In genomic region chr10:12644380-12645144, GRCh38 we compare ENCODE assay signal across 19 cellular contexts.
DNase-seq lines count a peak whose midpoint lies in the region; ATAC-seq and TF ChIP-seq lines count a peak whose summit lies in the region.
"Had no signal": no experiment of that assay in that cellular context is flagged by ENCODE, and none has a peak within 500 bp of the region (broad histone marks: within the 10 kb centered on the region; RNA-seq: fewer than 3 reads in every experiment).

No MANE protein-coding gene starts in this region.

- H3K27me3 ChIP-seq in MG63: no peaks in the 10 kb centered on the region

- no peak overlapping the region for H3K4me3 ChIP-seq in MG63

- DNase-seq in NCI-H146 (lab: John Stamatoyannopoulos, UW) (peak; percentile 44), NCI-H146 treated with DMSO at 0.1 percent for 48 hours (lab: John Stamatoyannopoulos, UW; ENCODE audit: unreplicated experiment) (no peak), MG63 (peak; percentile 16), iris pigment epithelial cell (ENCODE audit: low read depth) (peak; percentile 16), NCI-H1048 (lab: John Stamatoyannopoulos, UW) (no peak)
- DNase-seq: activated CD4-positive, alpha-beta T cell treated with anti-CD3 and anti-CD28 coated beads for 48 hours; activated gamma-delta T cell; CD4-positive, CD25-positive, alpha-beta regulatory T cell; DND-41; effector CD4-positive, alpha-beta T cell; NCI-H1105; NCI-H446 treated with DMSO at 0.1 percent for 48 hours; SHP77; stimulated activated CD4-positive, alpha-beta T cell treated with anti-CD3 and anti-CD28 coated beads, Interleukin-12 subunit alpha, Interleukin-12 subunit beta, amount 100 ng/mL, for 4 hours; substantia nigra had no signal

- no peaks in the 10 kb centered on the region for H3K36me3 ChIP-seq in MG63

- ATAC-seq in GM18909 (IDR thresholded peaks at IDR 0.05; ENCODE audit: poor library complexity, unreplicated experiment): peak; percentile 61
- ATAC-seq in SK-N-SH treated with all-trans-retinoic acid at 6 μM for 48 hours: no peak
- no peak for ATAC-seq in GM21619 (IDR thresholded peaks at IDR 0.05; ENCODE audit: unreplicated experiment)
- ATAC-seq: left lobe of liver had no signal

- H3K9me3 ChIP-seq in MG63: no peaks in the 10 kb centered on the region

TF ChIP-seq in SK-N-SH treated with all-trans-retinoic acid at 6 μM for 48 hours, 23 proteins besides CTCF, POLR2A, EP300 and RAD21:
- no peak for TF ChIP-seq SNAI2 (CRISPR knock-in tag; IDR thresholded peaks at IDR 0.05)
- TF ChIP-seq ESRRG (CRISPR knock-in tag; IDR thresholded peaks at IDR 0.05): no peak
- no peak for TF ChIP-seq TSHZ2 (CRISPR knock-in tag; IDR thresholded peaks at IDR 0.05)
- TF ChIP-seq POU6F1 (CRISPR knock-in tag; IDR thresholded peaks at IDR 0.05; ENCODE audit: borderline replicate concordance, low read depth): no peak
- no peak for TF ChIP-seq BACH2 (CRISPR knock-in tag; IDR thresholded peaks at IDR 0.05; ENCODE audit: borderline replicate concordance)
- TF ChIP-seq PATZ1 (CRISPR knock-in tag; IDR thresholded peaks at IDR 0.05; ENCODE audit: borderline replicate concordance): no peak
- no peak for TF ChIP-seq TCF4 (CRISPR knock-in tag; IDR thresholded peaks at IDR 0.05; ENCODE audit: borderline replicate concordance)
- TF ChIP-seq TOX (CRISPR knock-in tag; IDR thresholded peaks at IDR 0.05; ENCODE audit: borderline replicate concordance): no peak
- no peak for TF ChIP-seq ZFP3 (CRISPR knock-in tag; IDR thresholded peaks at IDR 0.05)
- no peak for TF ChIP-seq PPARA (CRISPR knock-in tag; IDR thresholded peaks at IDR 0.05; ENCODE audit: borderline replicate concordance)
- TF ChIP-seq CSDC2 (CRISPR knock-in tag; IDR thresholded peaks at IDR 0.05): no peak
- TF ChIP-seq ZNF565 (CRISPR knock-in tag; conservative IDR thresholded peaks at IDR 0.05; ENCODE audit: low read depth): no peak
- TF ChIP-seq ZFP30 (CRISPR knock-in tag; IDR thresholded peaks at IDR 0.05): no peak
- TF ChIP-seq, protein P1, sequence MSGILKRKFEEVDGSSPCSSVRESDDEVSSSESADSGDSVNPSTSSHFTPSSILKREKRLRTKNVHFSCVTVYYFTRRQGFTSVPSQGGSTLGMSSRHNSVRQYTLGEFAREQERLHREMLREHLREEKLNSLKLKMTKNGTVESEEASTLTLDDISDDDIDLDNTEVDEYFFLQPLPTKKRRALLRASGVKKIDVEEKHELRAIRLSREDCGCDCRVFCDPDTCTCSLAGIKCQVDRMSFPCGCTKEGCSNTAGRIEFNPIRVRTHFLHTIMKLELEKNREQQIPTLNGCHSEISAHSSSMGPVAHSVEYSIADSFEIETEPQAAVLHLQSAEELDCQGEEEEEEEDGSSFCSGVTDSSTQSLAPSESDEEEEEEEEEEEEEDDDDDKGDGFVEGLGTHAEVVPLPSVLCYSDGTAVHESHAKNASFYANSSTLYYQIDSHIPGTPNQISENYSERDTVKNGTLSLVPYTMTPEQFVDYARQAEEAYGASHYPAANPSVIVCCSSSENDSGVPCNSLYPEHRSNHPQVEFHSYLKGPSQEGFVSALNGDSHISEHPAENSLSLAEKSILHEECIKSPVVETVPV (CRISPR knock-in tag; IDR thresholded peaks at IDR 0.05): no peak
- no peak for TF ChIP-seq ARNTL (CRISPR knock-in tag; IDR thresholded peaks at IDR 0.05; ENCODE audit: borderline replicate concordance, low read depth)
TF ChIP-seq in SK-N-SH treated with all-trans-retinoic acid at 6 μM for 48 hours: peak in this region for 0.

Comparison
In these comparisons a context has a peak if more than half of its experiments do, and no peak if none do; other contexts are left out.
1. DNase-seq: peak in NCI-H146 (single experiment), MG63 (single experiment) and iris pigment epithelial cell (single experiment); none in NCI-H146 treated with DMSO at 0.1 percent for 48 hours (single experiment) and NCI-H1048 (single experiment).